ENCODE assay signal across 17 cellular contexts in the genomic region with DNA sequence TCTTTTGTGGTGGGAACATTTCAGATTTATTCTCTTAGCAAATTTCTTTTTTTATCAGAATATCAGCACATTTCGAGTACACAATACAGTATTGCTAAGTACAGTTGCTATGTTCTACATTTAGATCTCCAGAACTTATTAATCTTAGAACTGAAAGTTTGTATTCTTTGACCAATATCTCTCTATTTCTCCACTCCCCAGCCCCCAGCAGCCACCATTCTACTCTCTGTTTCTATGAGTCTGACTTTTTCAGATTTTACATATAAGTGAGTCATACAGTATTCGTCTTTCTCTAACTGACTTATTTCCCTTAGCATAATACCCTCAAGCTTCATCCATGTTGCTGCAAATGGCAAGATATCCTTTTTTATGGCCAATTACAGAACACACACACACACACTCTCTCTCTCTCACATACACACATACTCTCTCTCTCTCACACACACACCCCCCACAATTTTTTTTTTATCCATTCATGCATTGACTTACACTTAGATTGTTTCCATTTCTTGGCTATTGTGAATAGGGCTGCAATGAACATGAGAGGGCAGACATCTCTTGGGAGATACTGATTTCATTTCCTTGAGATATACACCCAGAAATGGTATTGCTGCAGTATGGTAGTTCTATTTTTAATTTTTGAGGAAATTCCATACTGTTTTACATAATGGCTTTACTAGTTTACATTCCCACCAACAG. TPM values are rescaled to one million over a fixed set of nuclear protein-coding genes. Genes with fewer than 3 reads are reported as not detected.
DNase-seq lines count a peak whose midpoint lies in the region; ATAC-seq, FAIRE-seq and TF ChIP-seq lines count a peak whose summit lies in the region.
"Had no signal": no experiment of that assay in that cellular context is flagged by ENCODE, and none has a peak within 500 bp of the region (broad histone marks: within the 10 kb centered on the region; RNA-seq: fewer than 3 reads in every experiment).

No MANE protein-coding gene starts in this region.

- H3K9me3 ChIP-seq in astrocyte (ENCODE audit: insufficient read depth, low read depth, low read length): peaks cover 8% of the 10 kb centered on the region
- no peaks in the 10 kb centered on the region for H3K9me3 ChIP-seq in A673 (ENCODE audit: low read depth, low read length, poor library complexity, severe bottlenecking)
- H3K9me3 ChIP-seq: prostate gland had no signal

- H3K9ac ChIP-seq in astrocyte (ENCODE audit: low read length): no peak overlapping the region

- BruUV-seq in A673 (replicated peaks; lab: Mats Ljungman, UMichigan): no TSS peak

- H3K79me2 ChIP-seq in ACC112 (ENCODE audit: control insufficient read depth, insufficient read depth, low read length, unreplicated experiment) (no peaks in the 10 kb centered on the region), astrocyte (ENCODE audit: insufficient read depth, low read length) (no peaks in the 10 kb centered on the region)

- no peak overlapping the region for H3K4me3 ChIP-seq in ACC112 (ENCODE audit: low read depth, low read length)
- no peak overlapping the region for H3K4me3 ChIP-seq in astrocyte (ENCODE audit: insufficient read depth, low read depth, low read length)
- no peak overlapping the region for H3K4me3 ChIP-seq in A673 (ENCODE audit: low read depth, low read length, poor library complexity, severe bottlenecking)
- H3K4me3 ChIP-seq: BLaER1 treated with 17β-estradiol and CSF1 and Interleukin-3, amounts not matched to agents 10 nM and 100 nM; body of pancreas; gastroesophageal sphincter; prostate gland had no signal

- H3K4me3 Mint-ChIP-seq in astrocyte (ENCODE audit: unreplicated experiment): no peak overlapping the region
- no peak overlapping the region for H3K4me3 Mint-ChIP-seq in stimulated activated naive B cell treated with anti-CD40 and anti-IgM and Interleukin-4, amounts not matched to agents 10 μg/mL and 1 μg/mL and 100 μg/mL, for 72 hours

- POLR2A ChIA-PET in A673 (lab: Charles Lee; ENCODE audit: low non-redundant PET): no interaction called here

- H3K4me1 ChIP-seq in ACC112 (ENCODE audit: control insufficient read depth, insufficient read depth, low read length, unreplicated experiment): peaks cover 10% of the 10 kb centered on the region
- H3K4me1 ChIP-seq in astrocyte (ENCODE audit: insufficient read depth, low read length): no peaks in the 10 kb centered on the region
- H3K4me1 ChIP-seq in A673 (ENCODE audit: insufficient read depth, low read length, poor library complexity, severe bottlenecking): no peaks in the 10 kb centered on the region
- H3K4me1 ChIP-seq: body of pancreas, gastroesophageal sphincter, prostate gland had no signal

- H3K27me3 ChIP-seq in ACC112 (ENCODE audit: insufficient read depth, low read length) (peaks cover 26% of the 10 kb centered on the region), astrocyte (ENCODE audit: insufficient read depth, low read length) (peaks cover 10% of the 10 kb centered on the region), A673 (replicated peaks; ENCODE audit: insufficient read depth, low read depth, low read length, poor library complexity) (no peaks in the 10 kb centered on the region)
- H3K27me3 ChIP-seq: BLaER1 treated with 17β-estradiol and CSF1 and Interleukin-3, amounts not matched to agents 10 nM and 100 nM; body of pancreas had no signal

- no peak overlapping the region for H3K4me2 ChIP-seq in astrocyte (ENCODE audit: low read length)

- no peak for FAIRE-seq in astrocyte (lab: Jason Lieb, UNC)
- FAIRE-seq: kidney had no signal

- H3K4me1 Mint-ChIP-seq in astrocyte (ENCODE audit: low read depth, unreplicated experiment): peaks cover 11% of the 10 kb centered on the region
- H3K4me1 Mint-ChIP-seq in stimulated activated naive B cell treated with anti-CD40 and anti-IgM and Interleukin-4, amounts not matched to agents 10 μg/mL and 1 μg/mL and 100 μg/mL, for 72 hours: no peaks in the 10 kb centered on the region

- no peaks in the 10 kb centered on the region for H3K36me3 Mint-ChIP-seq in astrocyte (ENCODE audit: low read depth, unreplicated experiment)
- peaks cover 2 to 5% of the 10 kb centered on the region in 2 donors for H3K36me3 Mint-ChIP-seq in stimulated activated naive B cell treated with anti-CD40 and anti-IgM and Interleukin-4, amounts not matched to agents 10 μg/mL and 1 μg/mL and 100 μg/mL, for 72 hours

- peaks cover 21% of the 10 kb centered on the region for H3K27me3 Mint-ChIP-seq in astrocyte (ENCODE audit: low read depth, unreplicated experiment)
- H3K27me3 Mint-ChIP-seq in stimulated activated naive B cell treated with anti-CD40 and anti-IgM and Interleukin-4, amounts not matched to agents 10 μg/mL and 1 μg/mL and 100 μg/mL, for 72 hours: peaks cover 33 to 46% of the 10 kb centered on the region in 2 donors

- H3K36me3 ChIP-seq in ACC112 (ENCODE audit: insufficient read depth, low read length): no peaks in the 10 kb centered on the region
- H3K36me3 ChIP-seq in astrocyte (ENCODE audit: insufficient read depth, low read length): no peaks in the 10 kb centered on the region
- no peaks in the 10 kb centered on the region for H3K36me3 ChIP-seq in A673 (ENCODE audit: insufficient read depth, low read length, poor library complexity, severe bottlenecking)
- H3K36me3 ChIP-seq: gastroesophageal sphincter, prostate gland had no signal

- H2AFZ ChIP-seq in ACC112 (ENCODE audit: low read length, unreplicated experiment): no peak overlapping the region
- H2AFZ ChIP-seq in astrocyte (ENCODE audit: low read depth, low read length): no peak overlapping the region

- intact Hi-C loops in A673 (cut with micrococcal nuclease; ENCODE audit: unreplicated experiment): loop anchor here (5.0 kb wide), 2 partner anchors 299 to 314 kb away; no protein-coding TSS in a partner anchor

- H3K27ac ChIP-seq in ACC112 (ENCODE audit: low read depth, low read length): peak overlapping the region; percentile 31; the same call in 1 of the 2 replicates
- no peak overlapping the region for H3K27ac ChIP-seq in astrocyte (ENCODE audit: low read depth, low read length)
- H3K27ac ChIP-seq in A673 (ENCODE audit: low read depth, low read length, poor library complexity, severe bottlenecking): no peak overlapping the region
- H3K27ac ChIP-seq: BLaER1 treated with 17β-estradiol and CSF1 and Interleukin-3, amounts not matched to agents 10 nM and 100 nM; body of pancreas; gastroesophageal sphincter; prostate gland had no signal

- in situ Hi-C loops in GM13977 (cut with MboI; ENCODE audit: low pct_unique_long_range_greater_than_20kb, low sequenced_read_pairs, unreplicated experiment): no loop called here

- peak overlapping the region; percentile 78 for H3K27ac Mint-ChIP-seq in astrocyte (ENCODE audit: unreplicated experiment)
- no peak overlapping the region for H3K27ac Mint-ChIP-seq in stimulated activated naive B cell treated with anti-CD40 and anti-IgM and Interleukin-4, amounts not matched to agents 10 μg/mL and 1 μg/mL and 100 μg/mL, for 72 hours

- TF ChIP-seq CTCF in GM13977 (IDR thresholded peaks at IDR 0.05; ENCODE audit: extremely low read depth, insufficient read depth, missing control alignments): no peak
- TF ChIP-seq CTCF in astrocyte (IDR thresholded peaks at IDR 0.05; ENCODE audit: insufficient read depth, low read depth, low read length): no peak
- TF ChIP-seq CTCF in A673 (conservative IDR thresholded peaks at IDR 0.05; ENCODE audit: low read depth, low read length): no peak

- CTCF ChIA-PET in A673 (lab: Charles Lee): no interaction called here

- ATAC-seq in HG02885 (IDR thresholded peaks at IDR 0.05; ENCODE audit: poor library complexity, unreplicated experiment): peak; percentile 75
- no peak for ATAC-seq in HG02571 (IDR thresholded peaks at IDR 0.05; ENCODE audit: unreplicated experiment)
- ATAC-seq in stimulated activated naive B cell treated with anti-CD40 and anti-IgM and Interleukin-4, amounts not matched to agents 10 μg/mL and 1 μg/mL and 100 μg/mL, for 72 hours (replicated peaks): no peak
- ATAC-seq: body of pancreas, gastroesophageal sphincter had no signal

- peaks cover 16% of the 10 kb centered on the region for H3K9me3 Mint-ChIP-seq in astrocyte (ENCODE audit: unreplicated experiment)
- H3K9me3 Mint-ChIP-seq in stimulated activated naive B cell treated with anti-CD40 and anti-IgM and Interleukin-4, amounts not matched to agents 10 μg/mL and 1 μg/mL and 100 μg/mL, for 72 hours: peaks cover 14 to 15% of the 10 kb centered on the region in 2 donors

- DNase-seq in GM13977 (ENCODE audit: low spot score): peak; percentile 35
- DNase-seq in astrocyte (ENCODE audit: low read depth): no peak
- DNase-seq in stimulated activated naive B cell treated with anti-CD40 and anti-IgM and Interleukin-4, amounts not matched to agents 10 μg/mL and 1 μg/mL and 100 μg/mL, for 72 hours: no peak
- DNase-seq in A673 (ENCODE audit: low spot score): no peak
- no peak for DNase-seq in DMS53 (lab: John Stamatoyannopoulos, UW)
- DNase-seq: body of pancreas, kidney, NCI-H1436, NCI-H524 treated with DMSO at 0.1 percent for 48 hours had no signal

- H4K20me1 ChIP-seq in astrocyte (ENCODE audit: insufficient read depth, low read length): no peaks in the 10 kb centered on the region
- H4K20me1 ChIP-seq: BLaER1 treated with 17β-estradiol and CSF1 and Interleukin-3, amounts not matched to agents 10 nM and 100 nM had no signal

RNA-seq across cellular contexts. Expression of a gene that starts 15.7 kb away (rescaled TPM):
- total RNA-seq in astrocyte (0.07 and 0.09 TPM in 2 replicates), A673 (2021) (not detected in 2 replicates)
- total RNA-seq: body of pancreas, Daoy, gastroesophageal sphincter, kidney, prostate gland, temporal lobe had no signal

RNA-seq across cellular contexts. Expression of a gene that starts 28.1 kb away (rescaled TPM):
- total RNA-seq in astrocyte (0.70 and 0.86 TPM in 2 replicates), A673 (2021) (0.24 and 0.28 TPM in 2 replicates)

RNA-seq across cellular contexts. Expression of a gene that starts 54.4 kb away (rescaled TPM):
- not detected in 2 replicates for total RNA-seq in astrocyte
- total RNA-seq in A673 (2021): not detected in 2 replicates
- total RNA-seq: body of pancreas, Daoy, gastroesophageal sphincter, kidney, prostate gland, temporal lobe had no signal
